In genomic region chr6:37791156-37791919, GRCh38 we compare ENCODE assay signal across 1 cellular context.
A peak's percentile ranks its signal among the peaks of the same experiment; 100 is the strongest.
TF ChIP-seq lines count a peak whose summit lies in the region.

No MANE protein-coding gene starts in this region.

TF ChIP-seq in H1, 55 proteins besides CTCF, POLR2A, EP300 and RAD21 (continued from another document):
- TF ChIP-seq YY1 (IDR thresholded peaks at IDR 0.05; ENCODE audit: low read depth, low read length) (0 out of 2 replicates have a peak, but pooled peaks have one; percentile 21), SAP30 (IDR thresholded peaks at IDR 0.05; ENCODE audit: insufficient read depth, insufficient replicate concordance, low read length) (no peak), JUND (IDR thresholded peaks at IDR 0.05; ENCODE audit: low read length) (peak; percentile 99), SIN3A (conservative IDR thresholded peaks at IDR 0.05 in 1 of 2, IDR thresholded peaks at IDR 0.05 in 1 of 2; ENCODE audit: low read depth in 1 of 2, low read length in 2 of 2) (peak; percentile 58 to 81; a peak in 2 of 4 replicates), ATF3 (IDR thresholded peaks at IDR 0.05; ENCODE audit: insufficient read depth, low read depth, low read length) (peak; percentile 59; the same call in 1 of the 2 replicates), TBP (IDR thresholded peaks at IDR 0.05; ENCODE audit: low read depth, low read length) (0 out of 2 replicates have a peak, but pooled peaks have one; percentile 12), MAX (IDR thresholded peaks at IDR 0.05) (peak; percentile 61), ASH2L (IDR thresholded peaks at IDR 0.05; ENCODE audit: low read length) (peak; percentile 51), JUN (IDR thresholded peaks at IDR 0.05; ENCODE audit: low read depth, low read length) (peak; percentile 92), CHD2 (IDR thresholded peaks at IDR 0.05; ENCODE audit: low read length) (0 out of 2 replicates have a peak, but pooled peaks have one; percentile 51), CTBP2 (IDR thresholded peaks at IDR 0.05; ENCODE audit: borderline replicate concordance, insufficient read depth, insufficient read length, low read length) (no peak)
